Comparison of ENCODE assay signal across 18 cellular contexts in the genomic region with DNA sequence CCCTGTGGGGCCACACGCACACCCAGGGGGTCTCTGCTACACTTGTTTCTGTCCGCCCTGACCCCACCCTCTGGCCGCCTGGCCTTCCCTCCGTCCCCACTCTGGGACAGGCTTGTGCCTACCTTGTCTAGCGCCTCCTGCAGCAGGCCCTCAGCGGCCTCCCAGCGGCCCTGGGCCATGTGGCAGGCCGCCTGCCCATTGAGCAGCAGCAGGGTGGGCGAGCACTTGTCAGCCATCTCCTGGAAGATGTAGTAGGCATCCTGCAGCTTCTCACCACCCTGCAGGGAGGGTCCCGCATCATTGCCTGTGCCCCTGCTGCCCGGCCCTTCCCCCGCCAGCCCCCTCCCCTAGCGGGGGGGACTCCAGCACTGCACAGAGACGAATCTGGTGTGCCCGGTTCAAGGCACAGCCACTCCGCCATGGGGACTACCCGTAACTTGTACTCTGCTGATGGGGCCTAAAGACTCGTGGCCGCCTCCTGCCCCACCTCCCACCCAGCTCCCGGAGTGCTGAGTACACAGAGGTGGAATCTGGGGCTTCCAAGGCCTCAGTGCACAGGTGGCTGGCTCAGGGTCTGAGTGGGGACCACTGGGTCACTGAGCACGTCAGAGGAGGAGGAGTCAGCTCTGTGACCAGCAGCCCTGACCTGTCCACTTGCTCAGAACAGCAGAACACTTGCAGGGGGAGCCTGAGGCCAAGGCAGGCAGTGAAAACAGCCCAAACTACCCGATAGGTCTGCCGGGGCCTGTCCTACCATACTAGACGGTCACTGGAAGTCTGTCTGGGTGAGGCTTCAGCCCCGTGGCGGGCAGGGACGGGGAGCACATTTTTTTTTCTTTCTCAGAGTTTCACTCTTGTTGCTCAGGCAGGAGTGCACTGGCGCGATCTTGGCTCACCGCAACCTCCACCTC. TPM values are rescaled to one million over a fixed set of nuclear protein-coding genes. Genes with fewer than 3 reads are reported as not detected.
DNase-seq lines count a peak whose midpoint lies in the region; ATAC-seq and TF ChIP-seq lines count a peak whose summit lies in the region.
"Had no signal": no experiment of that assay in that cellular context is flagged by ENCODE, and none has a peak within 500 bp of the region (broad histone marks: within the 10 kb centered on the region; RNA-seq: fewer than 3 reads in every experiment).

No MANE protein-coding gene starts in this region.

- H3K23ac ChIP-seq in H9 (ENCODE audit: insufficient read length, low read depth, low read length), result no peak overlapping the region

- intact Hi-C loops in esophagus muscularis mucosa (cut with DNase I) (no loop called here), mucosa of descending colon (cut with DNase I, micrococcal nuclease) (no loop called here)

- no peak overlapping the region for H2BK15ac ChIP-seq in H9 (ENCODE audit: low read depth, low read length)

- no peak overlapping the region for H3K4ac ChIP-seq in H9 (ENCODE audit: low read depth, low read length)

- no peak for TF ChIP-seq POLR2A in esophagus muscularis mucosa (IDR thresholded peaks at IDR 0.05; ENCODE audit: low read depth)

- no peak overlapping the region for H2BK5ac ChIP-seq in H9 (ENCODE audit: insufficient read length, low read length)

- H3K4me1 Mint-ChIP-seq in H9, result no peaks in the 10 kb centered on the region
- peaks cover 7% of the 10 kb centered on the region for H3K4me1 Mint-ChIP-seq in nephron progenitor cell
- H3K4me1 Mint-ChIP-seq: CD8-positive, alpha-beta memory T cell had no signal

- no peaks in the 10 kb centered on the region for H3K79me1 ChIP-seq in H9 (ENCODE audit: insufficient read depth, low read depth, low read length, poor library complexity, severe bottlenecking)

- peaks cover 1 to 19% (median 15%) of the 10 kb centered on the region in 3 experiments; a peak in 6 of 7 replicates for H3K36me3 Mint-ChIP-seq in H9 (ENCODE audit: insufficient read depth in 1 of 3, low read depth in 3 of 3)
- peaks cover 13% of the 10 kb centered on the region for H3K36me3 Mint-ChIP-seq in nephron progenitor cell (ENCODE audit: low read depth)

- H3K9me3 Mint-ChIP-seq in H9 (no peaks in the 10 kb centered on the region; a peak in 1 of 5 replicates), nephron progenitor cell (no peaks in the 10 kb centered on the region)
- H3K9me3 Mint-ChIP-seq: CD8-positive, alpha-beta memory T cell had no signal

- TF ChIP-seq EP300 in esophagus muscularis mucosa (IDR thresholded peaks at IDR 0.05), result no peak

- no peak overlapping the region for H2AFZ ChIP-seq in H9 (ENCODE audit: low read length)

- no peak overlapping the region for H2AK5ac ChIP-seq in H9 (ENCODE audit: insufficient read length, low read length)

- no peak overlapping the region for H3K4me3 Mint-ChIP-seq in H9
- H3K4me3 Mint-ChIP-seq in nephron progenitor cell, result no peak overlapping the region
- H3K4me3 Mint-ChIP-seq: CD8-positive, alpha-beta memory T cell had no signal

- H3K4me2 ChIP-seq in H9 (ENCODE audit: insufficient read depth, insufficient read length, low read length), result no peak overlapping the region

- H3K9me3 ChIP-seq in H9 (ENCODE audit: control insufficient read depth, low read depth, low read length), result no peaks in the 10 kb centered on the region
- H3K9me3 ChIP-seq in esophagus muscularis mucosa, result no peaks in the 10 kb centered on the region
- no peaks in the 10 kb centered on the region for H3K9me3 ChIP-seq in mucosa of descending colon
- H3K9me3 ChIP-seq: BE2C had no signal

- H3K27me3 ChIP-seq in H9 (ENCODE audit: insufficient read depth, low read length), result no peaks in the 10 kb centered on the region
- no peaks in the 10 kb centered on the region for H3K27me3 ChIP-seq in esophagus muscularis mucosa
- H3K27me3 ChIP-seq: BE2C had no signal

- H3T11ph ChIP-seq in H9 (ENCODE audit: low read length), result no peak overlapping the region

- H3K4me3 ChIP-seq in esophagus muscularis mucosa, result no peak overlapping the region
- no peak overlapping the region for H3K4me3 ChIP-seq in mucosa of descending colon

- no peaks in the 10 kb centered on the region for H3K4me1 ChIP-seq in H9 (ENCODE audit: insufficient read depth, low read length)
- H3K4me1 ChIP-seq in esophagus muscularis mucosa, result no peaks in the 10 kb centered on the region
- H3K4me1 ChIP-seq in mucosa of descending colon (ENCODE audit: low read depth), result no peaks in the 10 kb centered on the region

- H3K79me2 ChIP-seq in H9 (ENCODE audit: insufficient read depth, low read length), result no peaks in the 10 kb centered on the region

- H2BK120ac ChIP-seq in H9 (ENCODE audit: low read depth, low read length, poor library complexity, severe bottlenecking), result no peak overlapping the region

- no peaks in the 10 kb centered on the region for H4K20me1 ChIP-seq in H9 (ENCODE audit: control insufficient read depth, insufficient read depth, insufficient read length)

- no peak overlapping the region for H2BK12ac ChIP-seq in H9 (ENCODE audit: insufficient read length, low read depth, low read length)

- H3K56ac ChIP-seq in H9 (ENCODE audit: insufficient read length, low read depth, low read length), result no peak overlapping the region

- H3K18ac ChIP-seq in H9 (ENCODE audit: insufficient read length, low read depth, low read length), result no peak overlapping the region

- H3K14ac ChIP-seq in H9 (ENCODE audit: insufficient read depth, low read length), result no peak overlapping the region

- no CpG with 5 or more reads among the region's 30 CpGs for WGBS in H9 (ENCODE audit: extremely low coverage, insufficient read length, low lambda C conversion rate)
- WGBS in esophagus muscularis mucosa, result 87% methylated on average over 16 of the region's 30 CpGs

- TF ChIP-seq CTCF in H9 (conservative IDR thresholded peaks at IDR 0.05) (0 out of 3 replicates have a peak, but pooled peaks have one; percentile 13), nephron progenitor cell (IDR thresholded peaks at IDR 0.05) (no peak), esophagus muscularis mucosa (IDR thresholded peaks at IDR 0.05) (no peak), mucosa of descending colon (IDR thresholded peaks at IDR 0.05) (no peak)

- no peaks in the 10 kb centered on the region for H3K23me2 ChIP-seq in H9 (ENCODE audit: insufficient read length, low read depth, low read length, poor library complexity, severe bottlenecking)

- no peak overlapping the region for H3K9ac ChIP-seq in H9 (ENCODE audit: extremely low read depth, insufficient read length, low read length)

- no peak overlapping the region for H4K5ac ChIP-seq in H9 (ENCODE audit: insufficient read length, low read depth, low read length)

- H3K27me3 Mint-ChIP-seq in H9 (ENCODE audit: low read depth) (no peaks in the 10 kb centered on the region), nephron progenitor cell (ENCODE audit: low read depth, poor library complexity) (no peaks in the 10 kb centered on the region)
- H3K27me3 Mint-ChIP-seq: CD8-positive, alpha-beta memory T cell had no signal

- DNase-seq in H9, result no peak
- no peak for DNase-seq in caudate nucleus (lab: John Stamatoyannopoulos, UW)
- no peak for DNase-seq in nephron progenitor cell
- DNase-seq in esophagus muscularis mucosa (ENCODE audit: extremely low spot score), result no peak
- DNase-seq in mucosa of descending colon, result no peak
- DNase-seq in iPS-NIHi7 (ENCODE audit: extremely low spot score), result no peak
- no peak for DNase-seq in NCI-H526 (lab: John Stamatoyannopoulos, UW)
- DNase-seq: CD8-positive, alpha-beta memory T cell; GF-D8; KG1; NCI-H1417 treated with DMSO at 0.1 percent for 48 hours; NCI-H1930; NCI-H2171; NCI-H446; NK-92 treated with Interleukin-12 subunit alpha and Interleukin-12 subunit beta, amount 100 ng/mL, for 24 hours; OCI-M1 had no signal

- H3K27ac ChIP-seq in H9 (ENCODE audit: insufficient read length, low read depth, low read length), result no peak overlapping the region
- peak overlapping the region; percentile 73 for H3K27ac ChIP-seq in caudate nucleus (ENCODE audit: low read depth, low read length)
- no peak overlapping the region for H3K27ac ChIP-seq in esophagus muscularis mucosa (replicated peaks in 1 of 4)
- H3K27ac ChIP-seq: HL-60 had no signal

- H2BK20ac ChIP-seq in H9 (ENCODE audit: low read depth, low read length, poor library complexity, severe bottlenecking), result no peak overlapping the region

- H4K8ac ChIP-seq in H9 (replicated peaks; ENCODE audit: insufficient read length, low read depth, low read length), result no peak overlapping the region

- H3K27ac Mint-ChIP-seq in H9, result peak overlapping the region in 2 of 3 experiments; percentile 70 to 72; a peak in 2 of 7 replicates
- H3K27ac Mint-ChIP-seq in nephron progenitor cell, result peak overlapping the region; percentile 88

- H3K36me3 ChIP-seq in esophagus muscularis mucosa, result peaks cover 38 to 96% (median 86%) of the 10 kb centered on the region in 4 donors
- peaks cover 6% of the 10 kb centered on the region for H3K36me3 ChIP-seq in mucosa of descending colon (ENCODE audit: low read depth)

- no peak overlapping the region for H4K91ac ChIP-seq in H9 (ENCODE audit: insufficient read length, low read depth, low read length)

- ATAC-seq in mucosa of descending colon, result no peak

RNA-seq across cellular contexts. Expression of a gene that starts 7.4 kb away (rescaled TPM):
- total RNA-seq in H9 (2021) (19.3 and 20.3 TPM in 2 replicates), esophagus muscularis mucosa (1 to 10 TPM in 3 of 4 donors, under 1 TPM in 1; 0.42 to 3.2 (median 1.1) TPM), mucosa of descending colon (1 to 10 TPM in 1 of 3 donors, under 1 TPM in 2; 0.17 to 1.3 (median 0.39) TPM)
- total RNA-seq: CD8-positive, alpha-beta memory T cell had no signal

RNA-seq across cellular contexts. Expression of a gene that starts 15.8 kb away (rescaled TPM):
- 185 and 198 TPM in 2 replicates for total RNA-seq in H9 (2021)
- total RNA-seq in esophagus muscularis mucosa, result 100 to 1,000 TPM; 173 to 231 (median 210) TPM
- 100 to 1,000 TPM; 119 to 227 (median 176) TPM for total RNA-seq in mucosa of descending colon

RNA-seq across cellular contexts. Expression of a gene that starts 16.1 kb away (rescaled TPM):
- total RNA-seq in H9 (2021) (52.3 and 52.4 TPM in 2 replicates), esophagus muscularis mucosa (10 to 100 TPM; 38.4 to 42.6 (median 41.7) TPM), mucosa of descending colon (10 to 100 TPM; 37.4 to 47.3 (median 40.4) TPM)

RNA-seq across cellular contexts. Expression of a gene that starts 37.6 kb away (rescaled TPM):
- 19.6 and 20.2 TPM in 2 replicates for total RNA-seq in H9 (2021)
- total RNA-seq in esophagus muscularis mucosa, result 10 to 100 TPM; 26.7 to 47.8 (median 39.1) TPM
- total RNA-seq in mucosa of descending colon, result 10 to 100 TPM in 1 of 3 donors, 1 to 10 TPM in 2; 2.2 to 18.0 (median 6.5) TPM
